ENCODE assay signal across 18 cellular contexts in the genomic region with DNA sequence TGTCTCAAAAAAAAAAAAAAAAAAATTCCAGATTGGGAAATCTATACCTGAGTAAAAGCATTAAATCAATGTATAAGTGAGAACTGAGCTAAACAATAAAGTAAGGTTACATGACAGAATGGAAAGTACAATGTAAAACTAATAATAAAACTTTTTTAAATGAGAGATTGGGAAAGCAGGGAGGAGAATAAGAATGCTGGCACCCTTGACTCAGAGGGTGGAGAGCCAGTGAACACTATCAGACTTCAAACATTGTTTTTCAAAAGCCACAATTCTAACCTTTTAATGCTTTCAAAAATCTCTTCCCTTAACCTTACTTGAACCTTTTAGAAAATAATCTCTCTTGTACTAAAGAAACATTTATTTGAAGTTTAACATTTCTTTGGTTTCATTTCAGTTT.
DNase-seq lines count a peak whose midpoint lies in the region; ATAC-seq and TF ChIP-seq lines count a peak whose summit lies in the region.
"Had no signal": no experiment of that assay in that cellular context is flagged by ENCODE, and none has a peak within 500 bp of the region (broad histone marks: within the 10 kb centered on the region; RNA-seq: fewer than 3 reads in every experiment).

No MANE protein-coding gene starts in this region.

- in situ Hi-C loops in gastrocnemius medialis (cut with MboI; ENCODE audit: low sequenced_read_pairs in 4 of 4) = no loop called here

- no peak for TF ChIP-seq CTCF in RWPE1 (conservative IDR thresholded peaks at IDR 0.05; ENCODE audit: low read depth)
- no peak for TF ChIP-seq CTCF in fibroblast of the aortic adventitia (IDR thresholded peaks at IDR 0.05; ENCODE audit: insufficient read depth, low read length)
- TF ChIP-seq CTCF in gastrocnemius medialis (IDR thresholded peaks at IDR 0.05 in 4 of 5, conservative IDR thresholded peaks at IDR 0.05 in 1 of 5) = no peak

- no peak for ATAC-seq in gastrocnemius medialis
- ATAC-seq in HG02884 (IDR thresholded peaks at IDR 0.05; ENCODE audit: unreplicated experiment) = no peak
- ATAC-seq in HG02885 (IDR thresholded peaks at IDR 0.05; ENCODE audit: poor library complexity, unreplicated experiment) = no peak
- ATAC-seq: CD8-positive, alpha-beta T cell had no signal

- H3K4me1 ChIP-seq in gastrocnemius medialis = peaks cover 17 to 19% of the 10 kb centered on the region in 2 donors
- H3K4me1 ChIP-seq: BLaER1 had no signal

- H3K27ac ChIP-seq in RWPE1 = peak overlapping the region; percentile 34
- H3K27ac ChIP-seq in gastrocnemius medialis = peak overlapping the region; percentile 22 to 66 (median 44)
- H3K27ac ChIP-seq: BLaER1, HL-60 had no signal

- intact Hi-C loops in gastrocnemius medialis (cut with DNase I; ENCODE audit: low total_unique reads) = no loop called here

- POLR2A ChIA-PET in RWPE1 (lab: Yijun Ruan, JAX; ENCODE audit: low non-redundant PET) = no interaction called here

- peak; percentile 61 for DNase-seq in AG20443 (ENCODE audit: low spot score)
- no peak for DNase-seq in RWPE1 (ENCODE audit: low spot score)
- peak; percentile 67 for DNase-seq in fibroblast of the aortic adventitia (ENCODE audit: low read depth)
- DNase-seq in gastrocnemius medialis = no peak
- no peak for DNase-seq in activated CD4-positive, alpha-beta T cell treated with anti-CD3 and anti-CD28 coated beads, Interleukin-2, amount 50 U/mL, for 1 hour
- DNase-seq in stimulated activated CD4-positive, alpha-beta T cell treated with anti-CD3 and anti-CD28 coated beads, Interleukin-15, amount 100 ng/mL, for 24 hours = no peak
- DNase-seq: CD8-positive, alpha-beta T cell; DMS79 treated with DMSO at 0.1 percent for 48 hours; H9; NCI-H187; NCI-H2171; NCI-H446 treated with DMSO at 0.1 percent for 48 hours; NK-92 treated with Interleukin-12 subunit alpha and Interleukin-12 subunit beta, amount 100 ng/mL, for 24 hours; RPMI8226 had no signal

- no peaks in the 10 kb centered on the region for H3K9me3 ChIP-seq in gastrocnemius medialis
- H3K9me3 ChIP-seq: BLaER1 had no signal

- peaks cover 0 to 17% of the 10 kb centered on the region in 2 donors for H3K36me3 ChIP-seq in gastrocnemius medialis
- H3K36me3 ChIP-seq: BLaER1 had no signal

- no peaks in the 10 kb centered on the region for H3K27me3 ChIP-seq in gastrocnemius medialis
- H3K27me3 ChIP-seq: BLaER1 had no signal

- CTCF ChIA-PET in RWPE1 (lab: Yijun Ruan, JAX) = no interaction called here

- H3K4me3 ChIP-seq in fibroblast of the aortic adventitia (ENCODE audit: low read depth, low read length) (no peak overlapping the region), gastrocnemius medialis (no peak overlapping the region)
- H3K4me3 ChIP-seq: BLaER1 had no signal

- no peak for TF ChIP-seq POLR2A in gastrocnemius medialis (IDR thresholded peaks at IDR 0.05)

Comparison
In these comparisons a context has a peak if more than half of its experiments do, and no peak if none do; other contexts are left out.
1. DNase-seq: peak in AG20443 (single experiment) and fibroblast of the aortic adventitia (single experiment); none in RWPE1 (single experiment), gastrocnemius medialis (0 of 2), activated CD4-positive, alpha-beta T cell treated with anti-CD3 and anti-CD28 coated beads, Interleukin-2, amount 50 U/mL, for 1 hour (single experiment) and stimulated activated CD4-positive, alpha-beta T cell treated with anti-CD3 and anti-CD28 coated beads, Interleukin-15, amount 100 ng/mL, for 24 hours (single experiment).